2 cellular contexts compared by ENCODE assay signal in the genomic region with DNA sequence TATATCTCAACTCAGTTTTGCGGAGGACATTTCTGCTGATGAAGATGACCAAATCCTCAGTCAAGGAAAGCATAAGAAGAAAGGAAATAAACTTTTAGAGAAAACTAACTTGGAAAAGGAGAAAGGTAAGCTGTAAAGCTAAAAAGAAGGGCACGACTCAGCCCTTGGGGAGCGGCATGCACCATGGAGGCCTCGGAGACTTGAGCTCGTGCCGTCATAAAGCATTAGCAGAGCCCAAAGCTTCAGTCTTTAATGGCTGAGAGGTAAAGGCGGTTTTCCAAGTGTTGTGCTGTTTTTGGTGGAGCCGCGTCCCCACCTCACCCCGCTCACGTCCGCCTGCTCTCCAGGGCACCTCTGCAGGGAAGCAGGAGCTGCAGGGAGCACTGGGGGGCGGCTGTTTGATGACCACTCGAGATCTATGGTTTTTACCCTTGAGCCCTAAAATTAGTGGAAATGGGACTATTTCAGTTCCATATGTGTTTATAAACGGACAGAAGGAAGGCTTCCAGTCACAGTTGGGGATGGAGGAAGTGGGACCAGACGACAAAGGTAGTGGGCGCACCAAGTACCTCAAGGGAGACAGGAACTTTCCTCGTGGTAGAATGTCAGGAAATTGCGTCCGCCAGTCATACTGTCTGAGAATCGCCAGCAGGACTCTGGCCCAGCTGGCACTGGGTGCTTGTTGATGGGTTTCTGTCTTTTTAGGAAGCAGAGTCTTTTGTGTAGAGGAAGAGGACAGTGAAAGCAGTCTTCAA.
TF ChIP-seq lines count a peak whose summit lies in the region.

No MANE protein-coding gene starts in this region.

TF ChIP-seq in HepG2, 621 proteins besides CTCF, POLR2A, EP300 and RAD21:
- TF ChIP-seq, protein P1, sequence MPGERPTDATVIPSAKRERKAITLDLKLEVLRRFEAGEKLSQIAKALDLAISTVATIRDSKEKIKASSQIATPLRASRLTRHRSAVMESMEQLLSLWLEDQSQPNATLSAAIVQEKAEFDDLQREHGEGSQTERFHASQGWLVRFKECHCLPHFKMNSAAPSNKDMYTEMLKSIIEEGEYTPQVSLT (CRISPR knock-in tag; IDR thresholded peaks at IDR 0.05; ENCODE audit: borderline replicate concordance, low read depth): no peak
- no peak for TF ChIP-seq FLYWCH1 (CRISPR knock-in tag; IDR thresholded peaks at IDR 0.05)
- TF ChIP-seq ZNF207 (IDR thresholded peaks at IDR 0.05; ENCODE audit: borderline replicate concordance): no peak
- no peak for TF ChIP-seq ZFP62 (CRISPR knock-in tag; IDR thresholded peaks at IDR 0.05)
- TF ChIP-seq, protein P2, sequence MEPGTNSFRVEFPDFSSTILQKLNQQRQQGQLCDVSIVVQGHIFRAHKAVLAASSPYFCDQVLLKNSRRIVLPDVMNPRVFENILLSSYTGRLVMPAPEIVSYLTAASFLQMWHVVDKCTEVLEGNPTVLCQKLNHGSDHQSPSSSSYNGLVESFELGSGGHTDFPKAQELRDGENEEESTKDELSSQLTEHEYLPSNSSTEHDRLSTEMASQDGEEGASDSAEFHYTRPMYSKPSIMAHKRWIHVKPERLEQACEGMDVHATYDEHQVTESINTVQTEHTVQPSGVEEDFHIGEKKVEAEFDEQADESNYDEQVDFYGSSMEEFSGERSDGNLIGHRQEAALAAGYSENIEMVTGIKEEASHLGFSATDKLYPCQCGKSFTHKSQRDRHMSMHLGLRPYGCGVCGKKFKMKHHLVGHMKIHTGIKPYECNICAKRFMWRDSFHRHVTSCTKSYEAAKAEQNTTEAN (CRISPR knock-in tag; conservative IDR thresholded peaks at IDR 0.05): no peak
- TF ChIP-seq, protein P3, sequence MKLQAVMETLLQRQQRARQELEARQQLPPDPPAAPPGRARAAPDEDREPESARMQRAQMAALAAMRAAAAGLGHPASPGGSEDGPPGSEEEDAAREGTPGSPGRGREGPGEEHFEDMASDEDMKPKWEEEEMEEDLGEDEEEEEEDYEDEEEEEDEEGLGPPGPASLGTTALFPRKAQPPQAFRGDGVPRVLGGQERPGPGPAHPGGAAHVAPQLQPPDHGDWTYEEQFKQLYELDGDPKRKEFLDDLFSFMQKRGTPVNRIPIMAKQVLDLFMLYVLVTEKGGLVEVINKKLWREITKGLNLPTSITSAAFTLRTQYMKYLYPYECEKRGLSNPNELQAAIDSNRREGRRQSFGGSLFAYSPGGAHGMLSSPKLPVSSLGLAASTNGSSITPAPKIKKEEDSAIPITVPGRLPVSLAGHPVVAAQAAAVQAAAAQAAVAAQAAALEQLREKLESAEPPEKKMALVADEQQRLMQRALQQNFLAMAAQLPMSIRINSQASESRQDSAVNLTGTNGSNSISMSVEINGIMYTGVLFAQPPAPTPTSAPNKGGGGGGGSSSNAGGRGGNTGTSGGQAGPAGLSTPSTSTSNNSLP (IDR thresholded peaks at IDR 0.05; ENCODE audit: low read depth, low read length): no peak
- no peak for TF ChIP-seq THAP8 (CRISPR knock-in tag; IDR thresholded peaks at IDR 0.05; ENCODE audit: borderline replicate concordance)
- no peak for TF ChIP-seq ZNF143 (CRISPR knock-in tag; IDR thresholded peaks at IDR 0.05)
- TF ChIP-seq ZNF33A (CRISPR knock-in tag; IDR thresholded peaks at IDR 0.05; ENCODE audit: borderline replicate concordance): no peak
- no peak for TF ChIP-seq ELF1 (CRISPR knock-in tag; IDR thresholded peaks at IDR 0.05)
- TF ChIP-seq TOE1 (CRISPR knock-in tag; IDR thresholded peaks at IDR 0.05): no peak
- TF ChIP-seq ZNF644 (CRISPR knock-in tag; IDR thresholded peaks at IDR 0.05; ENCODE audit: low read depth): no peak
- TF ChIP-seq GABPA (IDR thresholded peaks at IDR 0.05; ENCODE audit: low read depth, low read length): no peak
- TF ChIP-seq GABPA (CRISPR knock-in tag; IDR thresholded peaks at IDR 0.05; ENCODE audit: low read depth): no peak
- TF ChIP-seq MAX (IDR thresholded peaks at IDR 0.05): no peak
- TF ChIP-seq ZNF275 (CRISPR knock-in tag; IDR thresholded peaks at IDR 0.05; ENCODE audit: borderline replicate concordance): no peak
- TF ChIP-seq PAXIP1 (CRISPR knock-in tag; conservative IDR thresholded peaks at IDR 0.05): no peak
- no peak for TF ChIP-seq ATAD3A (CRISPR knock-in tag; IDR thresholded peaks at IDR 0.05)

TF ChIP-seq in WTC11, 78 proteins besides CTCF, POLR2A, EP300 and RAD21:
- TF ChIP-seq ZNF232 (CRISPR knock-in tag; IDR thresholded peaks at IDR 0.05) (no peak), AFF4 (CRISPR knock-in tag; IDR thresholded peaks at IDR 0.05; ENCODE audit: borderline replicate concordance) (no peak), FOXJ3 (CRISPR knock-in tag; IDR thresholded peaks at IDR 0.05; ENCODE audit: borderline replicate concordance) (no peak), JAZF1 (CRISPR knock-in tag; IDR thresholded peaks at IDR 0.05) (no peak), HMGXB4 (CRISPR knock-in tag; IDR thresholded peaks at IDR 0.05) (no peak), MAX (CRISPR knock-in tag; IDR thresholded peaks at IDR 0.05) (no peak), ATF3 (CRISPR knock-in tag; conservative IDR thresholded peaks at IDR 0.05) (no peak), ZNF416 (CRISPR knock-in tag; IDR thresholded peaks at IDR 0.05) (no peak)
TF ChIP-seq in WTC11: peak in this region for 0.
